ENCODE assay signal across 10 cellular contexts in the genomic region with DNA sequence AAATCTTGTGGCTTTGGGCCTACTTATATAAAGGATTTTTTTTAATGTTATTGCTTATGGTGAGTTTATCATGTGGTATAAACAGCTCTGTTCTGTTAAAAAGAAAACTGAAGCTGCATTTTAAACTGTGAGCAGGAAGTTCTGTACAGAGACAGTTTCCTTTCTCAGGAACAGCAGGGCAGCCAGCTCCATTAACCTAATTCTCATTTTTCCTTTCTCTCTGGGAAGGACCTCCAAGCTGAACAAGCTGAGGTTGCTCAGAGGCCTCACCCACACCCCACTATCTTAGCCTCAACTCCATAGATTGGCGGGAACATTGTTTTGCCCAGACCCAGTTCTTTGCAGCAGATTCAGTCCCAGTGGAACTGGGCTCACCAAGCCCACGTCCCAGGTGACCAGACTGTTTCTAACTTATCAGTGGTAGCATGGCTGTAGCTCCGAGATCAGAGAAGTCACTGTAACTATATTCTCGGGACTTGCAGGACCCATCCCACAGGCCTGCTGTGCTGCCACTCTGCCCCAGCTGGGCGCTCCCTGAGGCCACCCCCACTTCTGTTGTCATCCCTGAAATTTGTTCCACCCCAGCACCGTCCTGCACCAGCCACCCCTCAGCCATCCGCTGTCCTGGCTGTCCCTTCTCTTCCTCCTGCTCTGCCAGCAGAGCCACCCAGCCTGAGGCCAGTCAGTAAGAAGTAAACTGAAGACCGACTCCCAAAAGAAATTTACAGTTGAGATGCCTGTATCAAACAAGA. TPM values are rescaled to one million over a fixed set of nuclear protein-coding genes. Genes with fewer than 3 reads are reported as not detected.
DNase-seq lines count a peak whose midpoint lies in the region; ATAC-seq and TF ChIP-seq lines count a peak whose summit lies in the region.
"Had no signal": no experiment of that assay in that cellular context is flagged by ENCODE, and none has a peak within 500 bp of the region (broad histone marks: within the 10 kb centered on the region; RNA-seq: fewer than 3 reads in every experiment).

No MANE protein-coding gene starts in this region.

- DNase-seq in CD14-positive monocyte (ENCODE audit: low spot score) (no peak), dorsolateral prefrontal cortex (no peak), T1000 (lab: John Stamatoyannopoulos, UW) (no peak), SHP77 treated with DMSO at 0.1 percent for 48 hours (lab: John Stamatoyannopoulos, UW) (no peak)
- DNase-seq in Jurkat, Clone E6-1 (ENCODE audit: low read depth, low spot score): peak; percentile 60
- DNase-seq: Calu3, NCI-H2081 treated with DMSO at 0.1 percent for 48 hours had no signal

- peak overlapping the region; percentile 68 to 92 (median 85) for H3K27ac Mint-ChIP-seq in CD14-positive monocyte
- H3K27ac Mint-ChIP-seq in nephron: peak overlapping the region; percentile 93 to 97 (median 93)

- intact Hi-C loops in CD14-positive monocyte (cut with micrococcal nuclease): no loop called here
- intact Hi-C loops in dorsolateral prefrontal cortex (cut with DNase I): no loop called here

- H3K4me1 Mint-ChIP-seq in CD14-positive monocyte (peaks cover 39% of the 10 kb centered on the region), nephron (peaks cover 44% of the 10 kb centered on the region)

- no peak for ATAC-seq in HG02973 (IDR thresholded peaks at IDR 0.05; ENCODE audit: unreplicated experiment)
- ATAC-seq in GM21381 (IDR thresholded peaks at IDR 0.05; ENCODE audit: unreplicated experiment): no peak

- peak overlapping the region; percentile 4; the same call in 1 of the 2 replicates for H3K4me3 ChIP-seq in Jurkat, Clone E6-1 (ENCODE audit: low read length)
- no peak overlapping the region for H3K4me3 ChIP-seq in dorsolateral prefrontal cortex

- no peaks in the 10 kb centered on the region for H3K27me3 ChIP-seq in dorsolateral prefrontal cortex

- H3K9me3 Mint-ChIP-seq in CD14-positive monocyte (peaks cover 0 to 1% (median 0%) of the 10 kb centered on the region in 7 donors), nephron (no peaks in the 10 kb centered on the region)

- peaks cover 0 to 2% of the 10 kb centered on the region in 2 donors for H3K36me3 Mint-ChIP-seq in CD14-positive monocyte
- peaks cover 31% of the 10 kb centered on the region for H3K36me3 Mint-ChIP-seq in nephron (ENCODE audit: low read depth)

- H3K27me3 Mint-ChIP-seq in CD14-positive monocyte (ENCODE audit: low read depth in 3 of 3): peaks cover 0 to 2% (median 0%) of the 10 kb centered on the region in 3 donors
- H3K27me3 Mint-ChIP-seq in nephron (ENCODE audit: low read depth): no peaks in the 10 kb centered on the region

- TF ChIP-seq CTCF in CD14-positive monocyte (IDR thresholded peaks at IDR 0.05) (no peak), dorsolateral prefrontal cortex (IDR thresholded peaks at IDR 0.05 in 54 of 56, conservative IDR thresholded peaks at IDR 0.05 in 2 of 56; ENCODE audit: low read depth in 1 of 56, partially characterized antibody in 56 of 56) (no peak), nephron (IDR thresholded peaks at IDR 0.05; ENCODE audit: unreplicated experiment in 3 of 3) (no peak)

- H3K4me3 Mint-ChIP-seq in CD14-positive monocyte (peak overlapping the region; percentile 28 to 60), nephron (no peak overlapping the region)

- peak overlapping the region in 58 of 59 donors; percentile 1 to 88 (median 72) for H3K27ac ChIP-seq in dorsolateral prefrontal cortex

RNA-seq across cellular contexts. Expression of gene VILL, which starts 33.2 kb away (rescaled TPM):
- 1 to 10 TPM; 4.4 to 7.4 TPM for polyA plus RNA-seq in CD14-positive monocyte
- 33.3 TPM for polyA plus RNA-seq in Jurkat, Clone E6-1 (2012; ENCODE audit: insufficient read depth, insufficient read length)
- total RNA-seq in dorsolateral prefrontal cortex: 10 to 100 TPM in 83 of 120 experiments, 1 to 10 TPM in 37; 5.7 to 23.5 (median 11.1) TPM

Comparison
In these comparisons a context has a peak if more than half of its experiments do, and no peak if none do; other contexts are left out.
1. H3K4me3 Mint-ChIP-seq: peak in CD14-positive monocyte (2 of 2); none in nephron (0 of 3).